In the genomic region with DNA sequence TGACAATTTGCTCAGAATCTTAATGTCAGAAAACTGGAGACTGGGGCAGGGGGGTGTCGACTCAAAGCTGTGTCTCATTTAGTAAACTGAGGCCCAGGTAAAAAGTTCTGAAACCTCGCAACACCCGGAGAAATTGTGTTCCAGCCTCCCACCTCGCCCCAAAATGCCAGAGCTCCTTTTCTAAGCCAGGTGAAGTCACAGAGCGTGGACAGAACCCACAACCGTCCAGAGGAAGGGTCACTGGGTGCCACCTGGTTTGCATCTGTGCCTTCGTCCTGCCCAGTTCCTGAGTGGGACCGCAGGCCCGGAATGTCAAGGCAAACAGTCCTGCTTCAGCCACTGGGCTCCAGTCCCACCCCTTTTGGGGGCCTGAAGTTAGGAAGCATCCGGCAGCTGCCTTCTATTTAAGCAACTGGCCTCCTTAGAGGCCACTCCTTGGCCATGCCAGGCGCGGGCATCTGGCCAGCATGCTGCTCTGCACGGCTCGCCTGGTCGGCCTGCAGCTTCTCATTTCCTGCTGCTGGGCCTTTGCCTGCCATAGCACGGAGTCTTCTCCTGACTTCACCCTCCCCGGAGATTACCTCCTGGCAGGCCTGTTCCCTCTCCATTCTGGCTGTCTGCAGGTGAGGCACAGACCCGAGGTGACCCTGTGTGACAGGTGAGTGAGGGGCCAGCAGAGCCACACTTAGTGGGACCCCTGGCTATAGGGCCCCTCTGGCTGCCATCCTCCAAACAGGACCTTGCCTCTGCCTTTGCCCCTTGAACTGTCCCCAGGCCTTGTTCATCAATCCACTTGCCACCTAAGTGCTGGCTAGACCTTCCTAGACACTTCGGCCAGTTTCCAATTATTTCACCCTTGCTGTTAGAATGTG, we compare ENCODE assay signal across 8 cellular contexts. TPM values are rescaled to one million over a fixed set of nuclear protein-coding genes. Genes with fewer than 3 reads are reported as not detected.
DNase-seq lines count a peak whose midpoint lies in the region; ATAC-seq, FAIRE-seq and TF ChIP-seq lines count a peak whose summit lies in the region.

A gene (plus strand): TSS at position 401 of the 872 bp plus-strand sequence. CDS start 67 bp downstream, at position 468.

- DNase-seq in activated CD4-positive, alpha-beta T cell treated with anti-CD3 and anti-CD28 coated beads, Interleukin-2, amount 10 ng/mL, durations not matched to agents 24 days and 14 days, result no peak
- DNase-seq in activated CD4-positive, alpha-beta T cell treated with anti-CD3 and anti-CD28 coated beads for 1 hour, result no peak
- DNase-seq in astrocyte (ENCODE audit: low read depth) (no peak), small intestine (no peak), 8988T (no peak)

- WGBS in small intestine, 3 donors, result 80 to 87% (median 82%) methylated on average over 19 of the region's 19 CpGs

- FAIRE-seq in astrocyte (lab: Jason Lieb, UNC) (no peak), small intestine (lab: Jason Lieb, UNC) (no peak)

- no peaks in the 10 kb centered on the region for H3K9me3 ChIP-seq in astrocyte (ENCODE audit: insufficient read depth, low read depth, low read length)
- no peaks in the 10 kb centered on the region for H3K9me3 ChIP-seq in iPS-15b (ENCODE audit: control insufficient read depth, insufficient read depth, low read length)
- no peaks in the 10 kb centered on the region for H3K9me3 ChIP-seq in small intestine (ENCODE audit: control insufficient read depth, low read depth)

- H4K20me1 ChIP-seq in astrocyte (ENCODE audit: insufficient read depth, low read length), result peaks cover 10% of the 10 kb centered on the region

- intact Hi-C loops in activated CD4-positive, alpha-beta T cell treated with anti-CD3 and anti-CD28 coated beads, Interleukin-2, amount 10 ng/mL, durations not matched to agents 24 days and 14 days (cut with micrococcal nuclease), result loop anchor here (1.0 to 5.0 kb wide), 6 partner anchors 24 to 146 kb away; a partner anchor contains a TSS

- H3K79me2 ChIP-seq in astrocyte (ENCODE audit: insufficient read depth, low read length), result peaks cover 30% of the 10 kb centered on the region

- ATAC-seq in HG02870 (IDR thresholded peaks at IDR 0.05; ENCODE audit: unreplicated experiment), result no peak
- ATAC-seq in GM18519 (IDR thresholded peaks at IDR 0.05; ENCODE audit: low FRiP score, unreplicated experiment), result no peak

- H3K9ac ChIP-seq in astrocyte (ENCODE audit: low read length) (peak within 1 kb of the TSS; percentile 98), iPS-15b (ENCODE audit: low read depth, low read length) (peak within 1 kb of the TSS; percentile 97)

- H3K4me3 ChIP-seq in astrocyte (ENCODE audit: insufficient read depth, low read depth, low read length), result peak within 1 kb of the TSS; percentile 81
- peak within 1 kb of the TSS; percentile 86 for H3K4me3 ChIP-seq in iPS-15b (ENCODE audit: low read depth, low read length)
- H3K4me3 ChIP-seq in small intestine (ENCODE audit: low read depth in 1 of 2, low read length in 2 of 2), result peak within 1 kb of the TSS; percentile 96 to 98

- no peaks in the 10 kb centered on the region for H3K9me3 Mint-ChIP-seq in activated CD4-positive, alpha-beta T cell treated with anti-CD3 and anti-CD28 coated beads, Interleukin-2, amount 10 ng/mL, durations not matched to agents 24 days and 14 days
- no peaks in the 10 kb centered on the region for H3K9me3 Mint-ChIP-seq in astrocyte (ENCODE audit: unreplicated experiment)

- H3K27ac ChIP-seq in astrocyte (ENCODE audit: low read depth, low read length) (peak within 1 kb of the TSS; percentile 87), small intestine (ENCODE audit: low read depth in 1 of 2, low read length in 1 of 2) (peak within 1 kb of the TSS in 1 of 2 donors; percentile 68)

- H3K36me3 Mint-ChIP-seq in activated CD4-positive, alpha-beta T cell treated with anti-CD3 and anti-CD28 coated beads, Interleukin-2, amount 10 ng/mL, durations not matched to agents 24 days and 14 days (ENCODE audit: low read depth), result peaks cover 3% of the 10 kb centered on the region
- H3K36me3 Mint-ChIP-seq in astrocyte (ENCODE audit: low read depth, unreplicated experiment), result peaks cover 3% of the 10 kb centered on the region

- peak within 1 kb of the TSS; percentile 76 for H2AFZ ChIP-seq in astrocyte (ENCODE audit: low read depth, low read length)

- H3K27me3 Mint-ChIP-seq in activated CD4-positive, alpha-beta T cell treated with anti-CD3 and anti-CD28 coated beads, Interleukin-2, amount 10 ng/mL, durations not matched to agents 24 days and 14 days, result no peaks in the 10 kb centered on the region
- no peaks in the 10 kb centered on the region for H3K27me3 Mint-ChIP-seq in astrocyte (ENCODE audit: low read depth, unreplicated experiment)

- H3K4me1 ChIP-seq in astrocyte (ENCODE audit: insufficient read depth, low read length) (peaks cover 14% of the 10 kb centered on the region), iPS-15b (ENCODE audit: control insufficient read depth, insufficient read depth, low read length) (peaks cover 6% of the 10 kb centered on the region), small intestine (ENCODE audit: control insufficient read depth in 2 of 2, insufficient read depth in 1 of 2, low read depth in 1 of 2, low read length in 1 of 2) (peaks cover 4 to 5% of the 10 kb centered on the region in 2 donors)

- H3K4me2 ChIP-seq in astrocyte (ENCODE audit: low read length), result peak within 1 kb of the TSS; percentile 91

- H3K36me3 ChIP-seq in astrocyte (ENCODE audit: insufficient read depth, low read length) (peaks cover 5% of the 10 kb centered on the region), iPS-15b (ENCODE audit: control insufficient read depth, insufficient read depth, low read length) (peaks cover 4% of the 10 kb centered on the region), small intestine (ENCODE audit: control insufficient read depth in 2 of 2, insufficient read depth in 2 of 2, low read length in 2 of 2) (peaks cover 0 to 3% of the 10 kb centered on the region in 2 donors)

- TF ChIP-seq CTCF in astrocyte (IDR thresholded peaks at IDR 0.05; ENCODE audit: insufficient read depth, low read depth, low read length), result no peak

- peak within 1 kb of the TSS; percentile 60 for H3K27ac Mint-ChIP-seq in activated CD4-positive, alpha-beta T cell treated with anti-CD3 and anti-CD28 coated beads, Interleukin-2, amount 10 ng/mL, durations not matched to agents 24 days and 14 days
- peak within 1 kb of the TSS; percentile 69 for H3K27ac Mint-ChIP-seq in astrocyte (ENCODE audit: unreplicated experiment)

- peaks cover 18% of the 10 kb centered on the region for H3K4me1 Mint-ChIP-seq in activated CD4-positive, alpha-beta T cell treated with anti-CD3 and anti-CD28 coated beads, Interleukin-2, amount 10 ng/mL, durations not matched to agents 24 days and 14 days
- peaks cover 5% of the 10 kb centered on the region for H3K4me1 Mint-ChIP-seq in astrocyte (ENCODE audit: low read depth, unreplicated experiment)

- H3K4me3 Mint-ChIP-seq in activated CD4-positive, alpha-beta T cell treated with anti-CD3 and anti-CD28 coated beads, Interleukin-2, amount 10 ng/mL, durations not matched to agents 24 days and 14 days, result peak within 1 kb of the TSS; percentile 85
- peak within 1 kb of the TSS; percentile 75 for H3K4me3 Mint-ChIP-seq in astrocyte (ENCODE audit: unreplicated experiment)

- H3K27me3 ChIP-seq in astrocyte (ENCODE audit: insufficient read depth, low read length) (no peaks in the 10 kb centered on the region), iPS-15b (ENCODE audit: control insufficient read depth, insufficient read depth, low read length) (no peaks in the 10 kb centered on the region), small intestine (ENCODE audit: control insufficient read depth in 2 of 2, insufficient read depth in 2 of 2, low read length in 2 of 2) (no peaks in the 10 kb centered on the region)

RNA-seq across cellular contexts. Expression of the gene that starts here (rescaled TPM):
- not detected in 2 replicates for total RNA-seq in activated CD4-positive, alpha-beta T cell treated with anti-CD3 and anti-CD28 coated beads, Interleukin-2, amount 10 ng/mL, durations not matched to agents 24 days and 14 days
- not detected in 2 replicates for total RNA-seq in astrocyte
- under 1 TPM in 2 of 3 donors, not detected in 1; 0.13 to 0.27 TPM for polyA plus RNA-seq in small intestine
